ENCODE assay signal across 14 cellular contexts in the genomic region with DNA sequence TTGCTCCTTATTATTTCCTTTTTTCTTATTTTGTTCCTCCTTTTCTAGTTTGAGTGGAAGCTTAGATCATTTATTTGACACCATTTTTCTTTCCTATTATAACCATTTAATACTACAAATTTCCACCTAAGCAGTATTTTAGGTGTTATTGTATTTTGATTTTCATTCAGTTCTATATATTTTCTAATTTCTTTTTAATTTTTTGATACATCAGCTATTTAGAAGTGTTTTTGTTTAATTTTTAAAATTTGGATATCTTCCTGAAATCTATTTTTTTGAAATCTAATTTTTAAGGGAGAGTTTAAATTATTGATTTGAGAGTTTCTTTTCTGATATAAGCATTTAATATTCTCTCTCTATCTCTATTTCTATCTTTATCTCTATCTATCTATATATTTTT.
DNase-seq lines count a peak whose midpoint lies in the region; ATAC-seq, FAIRE-seq and TF ChIP-seq lines count a peak whose summit lies in the region.
"Had no signal": no experiment of that assay in that cellular context is flagged by ENCODE, and none has a peak within 500 bp of the region (broad histone marks: within the 10 kb centered on the region; RNA-seq: fewer than 3 reads in every experiment).

No MANE protein-coding gene starts in this region.

- H3K27me3 ChIP-seq in K562 (ENCODE audit: control insufficient read depth in 2 of 2, insufficient read depth in 2 of 2, low read length in 2 of 2): no peaks in the 10 kb centered on the region
- H3K27me3 ChIP-seq in small intestine (ENCODE audit: control insufficient read depth in 2 of 2, insufficient read depth in 2 of 2, low read length in 2 of 2): no peaks in the 10 kb centered on the region
- H3K27me3 ChIP-seq: BLaER1 treated with 17β-estradiol and CSF1 and Interleukin-3, amounts not matched to agents 10 nM and 100 nM had no signal

- H2AFZ ChIP-seq in K562 (ENCODE audit: low read depth, low read length): no peak overlapping the region

- POLR2A ChIA-PET in K562 (lab: Yijun Ruan, JAX): no interaction called here

- DNase-seq in K562 (ENCODE audit: extremely low read depth in 1 of 4, low spot score in 3 of 4) (no peak), small intestine (no peak), NCI-H2081 (lab: John Stamatoyannopoulos, UW) (no peak)
- DNase-seq in activated CD8-positive, alpha-beta memory T cell treated with anti-CD3 and anti-CD28 coated beads, Interleukin-2, amount 50 U/mL, for 4 hours: no peak
- no peak for DNase-seq in stimulated activated CD4-positive, alpha-beta T cell treated with anti-CD3 and anti-CD28 coated beads, Interleukin-4, amount 100 ng/mL, for 24 hours
- DNase-seq: 8988T; Calu3; CD8-positive, alpha-beta T cell; DMS79 treated with DMSO at 0.1 percent for 48 hours had no signal

- intact Hi-C loops in K562 (cut with micrococcal nuclease): no loop called here

- in situ Hi-C loops in K562 (cut with MboI): no loop called here

- FAIRE-seq in G401.6 (lab: Jason Lieb, UNC): peak; percentile 88
- FAIRE-seq in K562 (lab: Jason Lieb, UNC): no peak
- peak; percentile 53 for FAIRE-seq in islet of Langerhans (lab: Jason Lieb, UNC)
- peak; percentile 65 for FAIRE-seq in small intestine (lab: Jason Lieb, UNC)
- FAIRE-seq: GM12878 had no signal

- no peak overlapping the region for H3K4me3 ChIP-seq in K562
- H3K4me3 ChIP-seq in small intestine (ENCODE audit: low read depth in 1 of 2, low read length in 2 of 2): no peak overlapping the region
- H3K4me3 ChIP-seq: BLaER1 treated with 17β-estradiol and CSF1 and Interleukin-3, amounts not matched to agents 10 nM and 100 nM; GM12878; HAP-1 had no signal

- TF ChIP-seq CTCF in K562 (IDR thresholded peaks at IDR 0.05 in 2 of 3, conservative IDR thresholded peaks at IDR 0.05 in 1 of 3; ENCODE audit: insufficient read depth in 2 of 3, low read depth in 1 of 3, low read length in 3 of 3): no peak

- no peak for TF ChIP-seq RAD21 in K562 (CRISPR knock-in tag; conservative IDR thresholded peaks at IDR 0.05 in 1 of 2, IDR thresholded peaks at IDR 0.05 in 1 of 2)

- H3K9me3 ChIP-seq in K562 (replicated peaks; ENCODE audit: control insufficient read depth, insufficient read depth, low read depth, low read length) (no peaks in the 10 kb centered on the region), small intestine (ENCODE audit: control insufficient read depth, low read depth) (no peaks in the 10 kb centered on the region)
- H3K9me3 ChIP-seq: BLaER1 treated with 17β-estradiol and CSF1 and Interleukin-3, amounts not matched to agents 10 nM and 100 nM; HAP-1 had no signal

- H3K36me3 ChIP-seq in K562 (ENCODE audit: control insufficient read depth, insufficient read depth, low read length) (no peaks in the 10 kb centered on the region), small intestine (ENCODE audit: control insufficient read depth in 2 of 2, insufficient read depth in 2 of 2, low read length in 2 of 2) (no peaks in the 10 kb centered on the region)
- H3K36me3 ChIP-seq: HAP-1 had no signal

- no peaks in the 10 kb centered on the region for H4K20me1 ChIP-seq in K562 (replicated peaks; ENCODE audit: control insufficient read depth, insufficient read depth, low read length)
- H4K20me1 ChIP-seq: BLaER1 treated with 17β-estradiol and CSF1 and Interleukin-3, amounts not matched to agents 10 nM and 100 nM had no signal

- H3K4me1 ChIP-seq in K562 (replicated peaks in 1 of 2; ENCODE audit: control insufficient read depth in 2 of 2, insufficient read depth in 2 of 2, low read length in 2 of 2) (no peaks in the 10 kb centered on the region), small intestine (ENCODE audit: control insufficient read depth in 2 of 2, insufficient read depth in 1 of 2, low read depth in 1 of 2, low read length in 1 of 2) (no peaks in the 10 kb centered on the region)
- H3K4me1 ChIP-seq: BLaER1 treated with 17β-estradiol and CSF1 and Interleukin-3, amounts not matched to agents 10 nM and 100 nM had no signal

- no peak overlapping the region for H3K27ac ChIP-seq in K562 (ENCODE audit: extremely low read depth, low read depth, low read length)
- H3K27ac ChIP-seq in small intestine (ENCODE audit: low read depth in 1 of 2, low read length in 1 of 2): no peak overlapping the region
- H3K27ac ChIP-seq: BLaER1 treated with 17β-estradiol and CSF1 and Interleukin-3, amounts not matched to agents 10 nM and 100 nM had no signal

- no peaks in the 10 kb centered on the region for H3K9me1 ChIP-seq in K562 (ENCODE audit: control insufficient read depth, insufficient read depth, low read length)

- ATAC-seq in K562: no peak
- ATAC-seq: CD8-positive, alpha-beta T cell; GM12878 had no signal

- TF ChIP-seq POLR2A in K562 (conservative IDR thresholded peaks at IDR 0.05): no peak

- no peak for TF ChIP-seq EP300 in K562 (IDR thresholded peaks at IDR 0.05; ENCODE audit: low read length)

- BruUV-seq in K562 (replicated peaks; lab: Mats Ljungman, UMichigan): no TSS peak

- no peak overlapping the region for H3K9ac ChIP-seq in K562 (ENCODE audit: insufficient read depth in 1 of 2, low read depth in 2 of 2, low read length in 2 of 2)
- H3K9ac ChIP-seq: BLaER1 treated with 17β-estradiol and CSF1 and Interleukin-3, amounts not matched to agents 10 nM and 100 nM had no signal

- no peaks in the 10 kb centered on the region for H3K79me2 ChIP-seq in K562 (ENCODE audit: control insufficient read depth, insufficient read depth, low read length)

- H3K4me2 ChIP-seq in K562 (ENCODE audit: insufficient read depth, low read length): no peak overlapping the region
- H3K4me2 ChIP-seq: BLaER1 treated with 17β-estradiol and CSF1 and Interleukin-3, amounts not matched to agents 10 nM and 100 nM had no signal

- CTCF ChIA-PET in K562 (lab: Yijun Ruan, JAX; ENCODE audit: low intra/inter-chr PET ratio): no interaction called here

TF ChIP-seq in K562, 482 proteins besides CTCF, POLR2A, EP300 and RAD21:
- TF ChIP-seq C11orf30 (IDR thresholded peaks at IDR 0.05; ENCODE audit: low read depth) (peak; percentile 79), HNRNPH1 (optimal IDR thresholded peaks at IDR 0.05; ENCODE audit: low read depth, low read length) (no peak), ZNF316 (IDR thresholded peaks at IDR 0.05) (peak; percentile 90)
